In genomic region chr2:240309214-240309613, GRCh38 we compare ENCODE assay signal across 1 cellular context.
TF ChIP-seq lines count a peak whose summit lies in the region.

No MANE protein-coding gene starts in this region.

TF ChIP-seq in SK-N-SH, 30 proteins besides CTCF, POLR2A, EP300 and RAD21 (continued from another document):
- TF ChIP-seq PBX3 (IDR thresholded peaks at IDR 0.05): no peak
TF ChIP-seq in SK-N-SH: peak in this region for 0.
